In genomic region chr1:14598498-14599172, GRCh38 we compare ENCODE assay signal across 8 cellular contexts. TPM values are rescaled to one million over a fixed set of nuclear protein-coding genes. Genes with fewer than 3 reads are reported as not detected.
A peak's percentile ranks its signal among the peaks of the same experiment; 100 is the strongest.
DNase-seq lines count a peak whose midpoint lies in the region; ATAC-seq and TF ChIP-seq lines count a peak whose summit lies in the region.

TSS of gene KAZN (plus strand) at chr1:14598685.

- DNase-seq in HCT116 (ENCODE audit: low read depth, low spot score) (no peak), SJSA1 (ENCODE audit: low read depth in 1 of 2, low spot score in 2 of 2) (no peak), iPS DF 6.9 (ENCODE audit: low read depth, low spot score) (no peak), AML-193 (lab: John Stamatoyannopoulos, UW) (no peak)
- no peak for DNase-seq in natural killer cell treated with Interleukin-12 subunit alpha and Interleukin-12 subunit beta and Interleukin-15 and Interleukin-18, amount 100 ng/mL, for 72 hours (ENCODE audit: low spot score)

- H3K79me2 ChIP-seq in HCT116 (ENCODE audit: insufficient read depth, low read length) = no peaks in the 10 kb centered on the region

- H3K27me3 Mint-ChIP-seq in natural killer cell treated with Interleukin-12 subunit alpha and Interleukin-12 subunit beta and Interleukin-15 and Interleukin-18, amount 100 ng/mL, for 72 hours = peaks cover 47 to 61% of the 10 kb centered on the region in 2 donors

- H3K9me2 ChIP-seq in HCT116 (ENCODE audit: insufficient read depth) = no peaks in the 10 kb centered on the region

- peaks cover 0 to 4% of the 10 kb centered on the region in 2 donors for H3K4me1 Mint-ChIP-seq in natural killer cell treated with Interleukin-12 subunit alpha and Interleukin-12 subunit beta and Interleukin-15 and Interleukin-18, amount 100 ng/mL, for 72 hours (ENCODE audit: low read depth in 2 of 2)

- H3K27ac ChIP-seq in HCT116 (ENCODE audit: low read depth, low read length) = no peak within 1 kb of the TSS
- no peak within 1 kb of the TSS for H3K27ac ChIP-seq in SJSA1
- no peak within 1 kb of the TSS for H3K27ac ChIP-seq in iPS DF 6.9 (ENCODE audit: low read length)

- no CpG with 5 or more reads among the region's 80 CpGs for WGBS in iPS DF 6.9 (ENCODE audit: insufficient coverage, insufficient read length)

- TF ChIP-seq POLR2A in HCT116 (IDR thresholded peaks at IDR 0.05; ENCODE audit: borderline replicate concordance, extremely low read depth, insufficient read depth, insufficient read length) = no peak

- no peak for TF ChIP-seq RAD21 in HCT116 (IDR thresholded peaks at IDR 0.05; ENCODE audit: low read depth)

- intact Hi-C loops in HCT116 (cut with micrococcal nuclease) = no loop called here

- CTCF ChIA-PET in HCT116 (lab: Charles Lee) = no interaction called here

- TF ChIP-seq CTCF in HCT116 (IDR thresholded peaks at IDR 0.05 in 2 of 3, conservative IDR thresholded peaks at IDR 0.05 in 1 of 3; ENCODE audit: borderline replicate concordance in 1 of 3, insufficient read depth in 1 of 3, low read depth in 2 of 3, low read length in 2 of 3) = no peak

- H3K9me3 ChIP-seq in HCT116 (ENCODE audit: control insufficient read depth in 1 of 2, insufficient read depth in 1 of 2, low read depth in 1 of 2, low read length in 2 of 2) = no peaks in the 10 kb centered on the region
- no peaks in the 10 kb centered on the region for H3K9me3 ChIP-seq in SJSA1 (replicated peaks)
- no peaks in the 10 kb centered on the region for H3K9me3 ChIP-seq in iPS DF 6.9 (ENCODE audit: control insufficient read depth, insufficient read depth, low read length)
- H3K9me3 ChIP-seq in skeletal muscle satellite cell (replicated peaks; ENCODE audit: low read length) = no peaks in the 10 kb centered on the region

- H3K27me3 ChIP-seq in HCT116 (ENCODE audit: insufficient read depth, low read length) (peaks cover 34% of the 10 kb centered on the region), SJSA1 (replicated peaks) (peaks cover 70% of the 10 kb centered on the region), iPS DF 6.9 (ENCODE audit: control insufficient read depth, insufficient read depth, low read length) (peaks cover 3% of the 10 kb centered on the region; the same call in 1 of the 2 replicates), skeletal muscle satellite cell (ENCODE audit: control insufficient read depth, insufficient read depth, low read length) (peaks cover 44% of the 10 kb centered on the region)

- H2AFZ ChIP-seq in HCT116 (ENCODE audit: low read depth, low read length, poor library complexity, severe bottlenecking) = no peak within 1 kb of the TSS

- RAD21 ChIA-PET in HCT116 (lab: Charles Lee; ENCODE audit: low non-redundant PET in 1 of 2, low total read pairs in 2 of 2, uncharacterized antibody in 2 of 2, unreplicated experiment in 2 of 2) = no interaction called here

- no peak within 1 kb of the TSS for H3K27ac Mint-ChIP-seq in natural killer cell treated with Interleukin-12 subunit alpha and Interleukin-12 subunit beta and Interleukin-15 and Interleukin-18, amount 100 ng/mL, for 72 hours

- no peaks in the 10 kb centered on the region for H3K4me1 ChIP-seq in HCT116 (ENCODE audit: control insufficient read depth in 1 of 2, insufficient read depth in 2 of 2, low read length in 2 of 2)
- peaks cover 13% of the 10 kb centered on the region for H3K4me1 ChIP-seq in SJSA1 (replicated peaks)
- peaks cover 1% of the 10 kb centered on the region; the same call in 1 of the 2 replicates for H3K4me1 ChIP-seq in iPS DF 6.9 (ENCODE audit: control insufficient read depth, insufficient read depth, low read length)
- H3K4me1 ChIP-seq in skeletal muscle satellite cell (ENCODE audit: control insufficient read depth, insufficient read depth, low read length) = no peaks in the 10 kb centered on the region

- H3K4me3 ChIP-seq in HCT116 (replicated peaks in 1 of 2; ENCODE audit: low read depth in 1 of 2, low read length in 2 of 2) (no peak within 1 kb of the TSS), SJSA1 (peak within 1 kb of the TSS; percentile 11; the same call in 1 of the 2 replicates), iPS DF 6.9 (ENCODE audit: low read length) (peak within 1 kb of the TSS; percentile 49), skeletal muscle satellite cell (ENCODE audit: low read length) (peak within 1 kb of the TSS; percentile 64)

- H3K4me2 ChIP-seq in HCT116 (ENCODE audit: low read length) (no peak within 1 kb of the TSS), skeletal muscle satellite cell (ENCODE audit: low read length) (peak within 1 kb of the TSS; percentile 84)

- no peak for ATAC-seq in HCT116
- no peak for ATAC-seq in GM21528 (IDR thresholded peaks at IDR 0.05; ENCODE audit: low FRiP score, unreplicated experiment)
- ATAC-seq in natural killer cell treated with Interleukin-12 subunit alpha and Interleukin-12 subunit beta and Interleukin-15 and Interleukin-18, amount 100 ng/mL, for 72 hours = no peak
- no peak for ATAC-seq in HG03097 (IDR thresholded peaks at IDR 0.05; ENCODE audit: low FRiP score, unreplicated experiment)

- BruUV-seq in HCT116 (replicated peaks; lab: Mats Ljungman, UMichigan) = no TSS peak

- no peak within 1 kb of the TSS for H3K4me3 Mint-ChIP-seq in natural killer cell treated with Interleukin-12 subunit alpha and Interleukin-12 subunit beta and Interleukin-15 and Interleukin-18, amount 100 ng/mL, for 72 hours

- H4K20me1 ChIP-seq in HCT116 (ENCODE audit: insufficient read depth) = no peaks in the 10 kb centered on the region

- no peaks in the 10 kb centered on the region for H3K36me3 ChIP-seq in HCT116 (ENCODE audit: control insufficient read depth in 1 of 2, insufficient read depth in 2 of 2, low read length in 2 of 2)
- no peaks in the 10 kb centered on the region for H3K36me3 ChIP-seq in SJSA1
- H3K36me3 ChIP-seq in iPS DF 6.9 (ENCODE audit: control insufficient read depth, insufficient read depth, low read length) = no peaks in the 10 kb centered on the region
- no peaks in the 10 kb centered on the region for H3K36me3 ChIP-seq in skeletal muscle satellite cell (ENCODE audit: insufficient read depth, low read length)

- H3K36me3 Mint-ChIP-seq in natural killer cell treated with Interleukin-12 subunit alpha and Interleukin-12 subunit beta and Interleukin-15 and Interleukin-18, amount 100 ng/mL, for 72 hours = no peaks in the 10 kb centered on the region

- no peaks in the 10 kb centered on the region for H3K9me3 Mint-ChIP-seq in natural killer cell treated with Interleukin-12 subunit alpha and Interleukin-12 subunit beta and Interleukin-15 and Interleukin-18, amount 100 ng/mL, for 72 hours

- H3K9ac ChIP-seq in HCT116 (ENCODE audit: low read length) (no peak within 1 kb of the TSS), skeletal muscle satellite cell (ENCODE audit: low read depth, low read length) (no peak within 1 kb of the TSS)

- POLR2A ChIA-PET in HCT116 (lab: Charles Lee) = no interaction called here

TF ChIP-seq in HCT116, 20 proteins besides CTCF, POLR2A, EP300 and RAD21:
- TF ChIP-seq POLR2AphosphoS5 (IDR thresholded peaks at IDR 0.05; ENCODE audit: low read depth, low read length) = no peak
- no peak for TF ChIP-seq TCF7L2 (IDR thresholded peaks at IDR 0.05; ENCODE audit: borderline replicate concordance, extremely low read depth, insufficient read depth, insufficient read length)
- TF ChIP-seq EZH2 (IDR thresholded peaks at IDR 0.05) = no peak
- TF ChIP-seq, protein P1, sequence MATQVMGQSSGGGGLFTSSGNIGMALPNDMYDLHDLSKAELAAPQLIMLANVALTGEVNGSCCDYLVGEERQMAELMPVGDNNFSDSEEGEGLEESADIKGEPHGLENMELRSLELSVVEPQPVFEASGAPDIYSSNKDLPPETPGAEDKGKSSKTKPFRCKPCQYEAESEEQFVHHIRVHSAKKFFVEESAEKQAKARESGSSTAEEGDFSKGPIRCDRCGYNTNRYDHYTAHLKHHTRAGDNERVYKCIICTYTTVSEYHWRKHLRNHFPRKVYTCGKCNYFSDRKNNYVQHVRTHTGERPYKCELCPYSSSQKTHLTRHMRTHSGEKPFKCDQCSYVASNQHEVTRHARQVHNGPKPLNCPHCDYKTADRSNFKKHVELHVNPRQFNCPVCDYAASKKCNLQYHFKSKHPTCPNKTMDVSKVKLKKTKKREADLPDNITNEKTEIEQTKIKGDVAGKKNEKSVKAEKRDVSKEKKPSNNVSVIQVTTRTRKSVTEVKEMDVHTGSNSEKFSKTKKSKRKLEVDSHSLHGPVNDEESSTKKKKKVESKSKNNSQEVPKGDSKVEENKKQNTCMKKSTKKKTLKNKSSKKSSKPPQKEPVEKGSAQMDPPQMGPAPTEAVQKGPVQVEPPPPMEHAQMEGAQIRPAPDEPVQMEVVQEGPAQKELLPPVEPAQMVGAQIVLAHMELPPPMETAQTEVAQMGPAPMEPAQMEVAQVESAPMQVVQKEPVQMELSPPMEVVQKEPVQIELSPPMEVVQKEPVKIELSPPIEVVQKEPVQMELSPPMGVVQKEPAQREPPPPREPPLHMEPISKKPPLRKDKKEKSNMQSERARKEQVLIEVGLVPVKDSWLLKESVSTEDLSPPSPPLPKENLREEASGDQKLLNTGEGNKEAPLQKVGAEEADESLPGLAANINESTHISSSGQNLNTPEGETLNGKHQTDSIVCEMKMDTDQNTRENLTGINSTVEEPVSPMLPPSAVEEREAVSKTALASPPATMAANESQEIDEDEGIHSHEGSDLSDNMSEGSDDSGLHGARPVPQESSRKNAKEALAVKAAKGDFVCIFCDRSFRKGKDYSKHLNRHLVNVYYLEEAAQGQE (IDR thresholded peaks at IDR 0.05; ENCODE audit: low read depth) = no peak
- no peak for TF ChIP-seq ZFX (IDR thresholded peaks at IDR 0.05)
- no peak for TF ChIP-seq SIN3A (IDR thresholded peaks at IDR 0.05; ENCODE audit: low read depth)
- TF ChIP-seq, protein P2, sequence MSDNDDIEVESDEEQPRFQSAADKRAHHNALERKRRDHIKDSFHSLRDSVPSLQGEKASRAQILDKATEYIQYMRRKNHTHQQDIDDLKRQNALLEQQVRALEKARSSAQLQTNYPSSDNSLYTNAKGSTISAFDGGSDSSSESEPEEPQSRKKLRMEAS (IDR thresholded peaks at IDR 0.05) = no peak
- TF ChIP-seq EZH2phosphoT487 (IDR thresholded peaks at IDR 0.05; ENCODE audit: borderline replicate concordance) = no peak
- TF ChIP-seq JUND (IDR thresholded peaks at IDR 0.05) = no peak
- no peak for TF ChIP-seq CEBPB (IDR thresholded peaks at IDR 0.05; ENCODE audit: low read depth)

RNA-seq across cellular contexts. Expression of gene KAZN, which starts in this region (rescaled TPM):
- 13.4 TPM for total RNA-seq in HCT116 (2021; ENCODE audit: unreplicated experiment)
- polyA plus RNA-seq in HCT116 (2012) = 5.9 and 7.8 TPM in 2 replicates
- total RNA-seq in SJSA1 (2014; rRNA removed; shearing (Covaris generic)) = 2.2 and 4.2 TPM in 2 replicates
- 7.4 and 8.9 TPM in 2 replicates for total RNA-seq in skeletal muscle satellite cell (2012; rRNA removed)
- 1 to 10 TPM in 1 of 2 donors, under 1 TPM in 1; 0.31 to 1.4 TPM for total RNA-seq in natural killer cell treated with Interleukin-12 subunit alpha and Interleukin-12 subunit beta and Interleukin-15 and Interleukin-18, amount 100 ng/mL, for 72 hours

Comparison
In these comparisons a context has a peak if more than half of its experiments do, and no peak if none do; other contexts are left out.
1. H3K4me3 ChIP-seq: peak in SJSA1 (single experiment), iPS DF 6.9 (single experiment) and skeletal muscle satellite cell (single experiment); none in HCT116 (0 of 2).